In the genomic region with DNA sequence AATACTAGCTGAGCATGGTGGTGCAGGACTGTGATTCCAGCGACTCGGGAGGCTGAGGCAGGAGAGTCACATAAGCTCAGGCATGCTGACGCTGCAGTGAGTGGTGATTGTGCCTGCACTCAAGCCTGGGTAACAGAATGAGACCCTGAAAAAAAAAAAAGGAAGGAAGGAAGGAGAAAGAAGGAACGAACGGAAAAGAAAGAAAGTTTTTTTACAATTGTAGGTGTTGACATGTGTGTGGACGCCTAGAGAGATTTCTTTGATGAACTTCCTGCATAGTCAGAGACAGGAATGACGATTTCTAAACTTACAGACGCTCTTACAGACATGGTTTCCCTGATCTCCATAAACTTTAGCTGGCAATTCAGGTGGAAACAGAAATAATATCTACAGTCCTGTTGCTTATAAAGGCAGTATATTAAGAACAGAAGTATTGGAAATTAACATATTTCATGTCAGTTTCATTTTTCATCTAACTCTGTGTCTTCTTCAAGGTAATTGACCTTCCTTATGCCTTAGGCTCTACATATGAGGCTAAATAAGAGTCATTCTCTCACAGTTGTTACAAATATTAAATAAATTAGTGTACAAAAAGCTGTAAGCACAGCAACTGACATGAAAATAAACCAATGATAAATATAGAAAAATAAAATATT, we compare ENCODE assay signal across 12 cellular contexts. TPM values are rescaled to one million over a fixed set of nuclear protein-coding genes. Genes with fewer than 3 reads are reported as not detected.
DNase-seq lines count a peak whose midpoint lies in the region; TF ChIP-seq lines count a peak whose summit lies in the region.
"Had no signal": no experiment of that assay in that cellular context is flagged by ENCODE, and none has a peak within 500 bp of the region (broad histone marks: within the 10 kb centered on the region; RNA-seq: fewer than 3 reads in every experiment).

No MANE protein-coding gene starts in this region.

- H3K27ac Mint-ChIP-seq in activated CD4-positive, alpha-beta T cell treated with anti-CD3 and anti-CD28 coated beads, Interleukin-2, amount 10 ng/mL, durations not matched to agents 24 days and 14 days: peak overlapping the region; percentile 95
- peak overlapping the region; percentile 95 for H3K27ac Mint-ChIP-seq in activated naive CD8-positive, alpha-beta T cell treated with anti-CD3 and anti-CD28 coated beads for 36 hours

- TF ChIP-seq POLR2A in spleen (IDR thresholded peaks at IDR 0.05): no peak

- peaks cover 57% of the 10 kb centered on the region for H3K36me3 Mint-ChIP-seq in activated CD4-positive, alpha-beta T cell treated with anti-CD3 and anti-CD28 coated beads, Interleukin-2, amount 10 ng/mL, durations not matched to agents 24 days and 14 days (ENCODE audit: low read depth)
- peaks cover 64% of the 10 kb centered on the region for H3K36me3 Mint-ChIP-seq in activated naive CD8-positive, alpha-beta T cell treated with anti-CD3 and anti-CD28 coated beads for 36 hours

- intact Hi-C loops in activated CD4-positive, alpha-beta T cell treated with anti-CD3 and anti-CD28 coated beads, Interleukin-2, amount 10 ng/mL, durations not matched to agents 24 days and 14 days (cut with micrococcal nuclease): loop anchor here (1.0 kb wide), 1 partner anchor 8 kb away; no protein-coding TSS in a partner anchor
- intact Hi-C loops in spleen (cut with DNase I; ENCODE audit: low total_unique reads): no loop called here

- H3K27me3 ChIP-seq in spleen (replicated peaks in 1 of 7): no peaks in the 10 kb centered on the region
- H3K27me3 ChIP-seq: adrenal gland had no signal

- TF ChIP-seq CTCF in spleen (IDR thresholded peaks at IDR 0.05 in 8 of 11, conservative IDR thresholded peaks at IDR 0.05 in 3 of 11): no peak

- no peaks in the 10 kb centered on the region for H3K27me3 Mint-ChIP-seq in activated CD4-positive, alpha-beta T cell treated with anti-CD3 and anti-CD28 coated beads, Interleukin-2, amount 10 ng/mL, durations not matched to agents 24 days and 14 days
- no peaks in the 10 kb centered on the region for H3K27me3 Mint-ChIP-seq in activated naive CD8-positive, alpha-beta T cell treated with anti-CD3 and anti-CD28 coated beads for 36 hours

- peaks cover 0 to 75% (median 34%) of the 10 kb centered on the region in 6 donors for H3K4me1 ChIP-seq in spleen
- H3K4me1 ChIP-seq: adrenal gland had no signal

- H3K4me3 Mint-ChIP-seq in activated CD4-positive, alpha-beta T cell treated with anti-CD3 and anti-CD28 coated beads, Interleukin-2, amount 10 ng/mL, durations not matched to agents 24 days and 14 days: peak overlapping the region; percentile 90
- H3K4me3 Mint-ChIP-seq in activated naive CD8-positive, alpha-beta T cell treated with anti-CD3 and anti-CD28 coated beads for 36 hours: peak overlapping the region; percentile 94

- peaks cover 7% of the 10 kb centered on the region for H3K9me3 Mint-ChIP-seq in activated CD4-positive, alpha-beta T cell treated with anti-CD3 and anti-CD28 coated beads, Interleukin-2, amount 10 ng/mL, durations not matched to agents 24 days and 14 days
- H3K9me3 Mint-ChIP-seq in activated naive CD8-positive, alpha-beta T cell treated with anti-CD3 and anti-CD28 coated beads for 36 hours: peaks cover 11% of the 10 kb centered on the region

- H3K4me3 ChIP-seq in spleen: peak overlapping the region in 6 of 8 donors; percentile 11 to 65 (median 22)
- H3K4me3 ChIP-seq: adrenal gland had no signal

- peak; percentile 70 for DNase-seq in activated CD4-positive, alpha-beta T cell treated with anti-CD3 and anti-CD28 coated beads, Interleukin-2, amount 10 ng/mL, durations not matched to agents 24 days and 14 days
- no peak for DNase-seq in activated CD4-positive, alpha-beta T cell treated with anti-CD3 and anti-CD28 coated beads, Interleukin-2, amount 50 U/mL, for 48 hours
- DNase-seq in KG1 (lab: John Stamatoyannopoulos, UW): peak; percentile 33
- DNase-seq in activated naive CD8-positive, alpha-beta T cell treated with anti-CD3 and anti-CD28 coated beads for 36 hours: no peak
- peak; percentile 79 for DNase-seq in spleen
- DNase-seq in NCI-H1930 (lab: John Stamatoyannopoulos, UW): no peak
- DNase-seq in midbrain (lab: John Stamatoyannopoulos, UW): no peak
- DNase-seq in C1 segment of cervical spinal cord (lab: John Stamatoyannopoulos, UW): no peak
- DNase-seq: NCI-H1417, SHP77 had no signal

- H3K36me3 ChIP-seq in spleen: no peaks in the 10 kb centered on the region
- H3K36me3 ChIP-seq: adrenal gland had no signal

- WGBS in spleen, 5 donors: 18 to 24% (median 20%) methylated on average over 8 of the region's 8 CpGs

- H3K4me1 Mint-ChIP-seq in activated CD4-positive, alpha-beta T cell treated with anti-CD3 and anti-CD28 coated beads, Interleukin-2, amount 10 ng/mL, durations not matched to agents 24 days and 14 days: peaks cover 44% of the 10 kb centered on the region
- H3K4me1 Mint-ChIP-seq in activated naive CD8-positive, alpha-beta T cell treated with anti-CD3 and anti-CD28 coated beads for 36 hours: peaks cover 48% of the 10 kb centered on the region

- no peaks in the 10 kb centered on the region for H3K9me3 ChIP-seq in spleen
- H3K9me3 ChIP-seq: adrenal gland had no signal

- peak overlapping the region; percentile 46 to 93 (median 86) for H3K27ac ChIP-seq in spleen

RNA-seq across cellular contexts. Expression of gene SAMSN1, which starts 4.1 kb away (rescaled TPM):
- total RNA-seq in activated CD4-positive, alpha-beta T cell treated with anti-CD3 and anti-CD28 coated beads, Interleukin-2, amount 10 ng/mL, durations not matched to agents 24 days and 14 days: 86.4 and 92.7 TPM in 2 replicates
- total RNA-seq in activated naive CD8-positive, alpha-beta T cell treated with anti-CD3 and anti-CD28 coated beads for 36 hours: 100 to 1,000 TPM; 113 to 119 TPM
- 10 to 100 TPM; 43.7 to 79.2 (median 51.1) TPM for total RNA-seq in spleen
- polyA plus RNA-seq in spleen: 10 to 100 TPM; 24.8 to 31.8 (median 24.8) TPM
- total RNA-seq: myocyte had no signal

Comparison
In these comparisons a context has a peak if more than half of its experiments do, and no peak if none do; other contexts are left out.
1. DNase-seq: peak in activated CD4-positive, alpha-beta T cell treated with anti-CD3 and anti-CD28 coated beads, Interleukin-2, amount 10 ng/mL, durations not matched to agents 24 days and 14 days (single experiment), KG1 (single experiment) and spleen (single experiment); none in activated CD4-positive, alpha-beta T cell treated with anti-CD3 and anti-CD28 coated beads, Interleukin-2, amount 50 U/mL, for 48 hours (0 of 2), activated naive CD8-positive, alpha-beta T cell treated with anti-CD3 and anti-CD28 coated beads for 36 hours (single experiment), NCI-H1930 (0 of 2), midbrain (single experiment) and C1 segment of cervical spinal cord (0 of 14).